In genomic region chr13:113122571-113123225, GRCh38 we compare ENCODE assay signal across 1 cellular context.
TF ChIP-seq lines count a peak whose summit lies in the region.

Gene F10, plus strand, starts transcription at chr13:113122799. Its CDS starts 57 bp downstream, at chr13:113122856.

TF ChIP-seq in SK-N-SH, 30 proteins besides CTCF, POLR2A, EP300 and RAD21 (continued from another document):
- TF ChIP-seq JUND (IDR thresholded peaks at IDR 0.05) = no peak
- TF ChIP-seq REST (IDR thresholded peaks at IDR 0.05; ENCODE audit: low read depth, low read length) = no peak
- peak; percentile 71 for TF ChIP-seq MXI1 (IDR thresholded peaks at IDR 0.05; ENCODE audit: low read depth, low read length)
- TF ChIP-seq ELF1 (IDR thresholded peaks at IDR 0.05) = no peak
- peak; percentile 75 for TF ChIP-seq PBX3 (IDR thresholded peaks at IDR 0.05)
- TF ChIP-seq CHD2 (IDR thresholded peaks at IDR 0.05; ENCODE audit: low read length, partially characterized antibody) = peak; percentile 31
TF ChIP-seq in SK-N-SH: peak in this region for 6.
